In genomic region chr17:73309727-73310555, GRCh38 we compare ENCODE assay signal across 8 cellular contexts. TPM values are rescaled to one million over a fixed set of nuclear protein-coding genes. Genes with fewer than 3 reads are reported as not detected.
DNase-seq lines count a peak whose midpoint lies in the region; ATAC-seq and TF ChIP-seq lines count a peak whose summit lies in the region.

No MANE protein-coding gene starts in this region.

- DNase-seq in NOMO-1 treated with DMSO at 0.1 percent for 48 hours (lab: John Stamatoyannopoulos, UW; ENCODE audit: unreplicated experiment) (peak; percentile 21), NOMO-1 (lab: John Stamatoyannopoulos, UW; ENCODE audit: unreplicated experiment in 2 of 2) (no peak), retinal pigment epithelial cell (ENCODE audit: low read depth) (no peak), iPS-NIHi7 (ENCODE audit: extremely low spot score) (no peak), NCI-H146 (lab: John Stamatoyannopoulos, UW) (no peak)

- no peaks in the 10 kb centered on the region for H3K36me3 ChIP-seq in gastroesophageal sphincter

- peaks cover 8 to 64% (median 43%) of the 10 kb centered on the region in 3 donors for H3K4me1 ChIP-seq in gastroesophageal sphincter

- TF ChIP-seq CTCF in WI38 (IDR thresholded peaks at IDR 0.05; ENCODE audit: low read depth, low read length) (no peak), gastroesophageal sphincter (IDR thresholded peaks at IDR 0.05) (no peak), retinal pigment epithelial cell (conservative IDR thresholded peaks at IDR 0.05; ENCODE audit: low read depth, low read length) (no peak)

- peak overlapping the region; percentile 96 for H3K4me3 ChIP-seq in WI38 (ENCODE audit: low read depth, low read length)
- H3K4me3 ChIP-seq in gastroesophageal sphincter, result peak overlapping the region; percentile 84 to 100
- H3K4me3 ChIP-seq in retinal pigment epithelial cell (ENCODE audit: low read length), result peak overlapping the region; percentile 91

- ATAC-seq in gastroesophageal sphincter (no peak), GM18502 (IDR thresholded peaks at IDR 0.05; ENCODE audit: poor library complexity, unreplicated experiment) (no peak)

- no peak for TF ChIP-seq EP300 in gastroesophageal sphincter (IDR thresholded peaks at IDR 0.05)

- no peaks in the 10 kb centered on the region for H3K9me3 ChIP-seq in gastroesophageal sphincter

- TF ChIP-seq POLR2A in gastroesophageal sphincter (IDR thresholded peaks at IDR 0.05), result no peak

- 18% methylated on average over 5 of the region's 19 CpGs; no CpG with 5 or more reads in 1 of the 2 donors for WGBS in gastroesophageal sphincter (ENCODE audit: low coverage in 1 of 2), 2 donors

- H3K27me3 ChIP-seq in gastroesophageal sphincter, result no peaks in the 10 kb centered on the region

- peak overlapping the region; percentile 94 to 100 (median 98) for H3K27ac ChIP-seq in gastroesophageal sphincter

RNA-seq across cellular contexts. Expression of gene CDC42EP4, which starts 1.9 kb away (rescaled TPM):
- 100 to 1,000 TPM in 1 of 4 donors, 10 to 100 TPM in 3; 69.4 to 106 (median 73.0) TPM for total RNA-seq in gastroesophageal sphincter

RNA-seq across cellular contexts. Expression of gene CPSF4L, which starts 48.3 kb away (rescaled TPM):
- not detected for total RNA-seq in gastroesophageal sphincter
